In the genomic region with DNA sequence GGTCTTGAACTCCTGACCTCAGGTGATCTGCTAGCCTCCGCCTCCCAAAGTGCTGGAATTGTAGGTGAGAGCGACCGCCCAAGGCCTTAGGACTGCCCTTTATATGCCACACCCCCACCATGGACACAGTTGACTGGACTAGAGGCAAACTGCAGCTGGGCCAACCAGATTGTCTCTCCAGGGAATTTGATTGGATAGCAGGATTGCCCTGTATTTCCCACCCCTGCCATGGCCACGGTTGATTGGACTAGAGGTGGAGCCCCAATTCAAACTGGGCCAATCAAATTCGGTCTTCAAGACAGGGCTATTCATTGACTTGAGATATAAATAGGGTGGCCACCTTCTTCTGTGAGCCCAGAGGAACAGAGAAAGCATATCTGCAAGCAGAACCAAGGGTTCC, we compare ENCODE assay signal across 20 cellular contexts. TPM values are rescaled to one million over a fixed set of nuclear protein-coding genes. Genes with fewer than 3 reads are reported as not detected.
DNase-seq lines count a peak whose midpoint lies in the region; ATAC-seq, FAIRE-seq and TF ChIP-seq lines count a peak whose summit lies in the region.
"Had no signal": no experiment of that assay in that cellular context is flagged by ENCODE, and none has a peak within 500 bp of the region (broad histone marks: within the 10 kb centered on the region; RNA-seq: fewer than 3 reads in every experiment).

No MANE protein-coding gene starts in this region.

- no peak overlapping the region for H3K27ac Mint-ChIP-seq in activated naive CD8-positive, alpha-beta T cell treated with anti-CD3 and anti-CD28 coated beads for 36 hours
- H3K27ac Mint-ChIP-seq: activated CD4-positive, alpha-beta T cell treated with anti-CD3 and anti-CD28 coated beads, Interleukin-2, amount 10 ng/mL, durations not matched to agents 24 days and 14 days; activated T-helper 1 cell treated with anti-CD3 and anti-CD28 coated beads, Interleukin-12 subunit alpha, Interleukin-12 subunit beta, Interleukin-2, Interleukin-4 antibody, amounts not matched to agents 30 ng/mL and 10 ng/mL and 1 ng/mL, durations not matched to agents 14 hours and 24 hours and 36 hours; stimulated activated effector memory CD8-positive, alpha-beta T cell treated with anti-CD3 and anti-CD28 coated beads, Interleukin-12 subunit alpha, Interleukin-12 subunit beta, amount 100 ng/mL, for 72 hours had no signal

- SMC1A ChIA-PET in GM12878 (lab: Charles Lee; ENCODE audit: uncharacterized antibody, unreplicated experiment): no interaction called here

- peak; percentile 58 for DNase-seq in BE2C
- DNase-seq in HT1080 (ENCODE audit: low read depth): peak; percentile 46
- DNase-seq in GM12878 (ENCODE audit: low read depth, low spot score): no peak
- no peak for DNase-seq in left lobe of liver (ENCODE audit: low spot score)
- no peak for DNase-seq in activated naive CD8-positive, alpha-beta T cell treated with anti-CD3 and anti-CD28 coated beads for 36 hours
- DNase-seq: activated CD4-positive, alpha-beta T cell treated with anti-CD3 and anti-CD28 coated beads, Interleukin-2, amount 10 ng/mL, durations not matched to agents 24 days and 14 days; kidney glomerular epithelial cell; NCI-H1092; NCI-H2227 treated with DMSO at 0.1 percent for 48 hours; psoas muscle; T-helper 1 cell had no signal

- H3K79me2 ChIP-seq in GM12878 (ENCODE audit: control insufficient read depth, insufficient read depth, low read length): no peaks in the 10 kb centered on the region

- H3K27ac ChIP-seq in GM12878 (ENCODE audit: control insufficient read depth, insufficient read depth): no peak overlapping the region
- H3K27ac ChIP-seq: C4-2B, HL-60, psoas muscle, vagina had no signal

- BruUV-seq in GM12878 (replicated peaks; lab: Mats Ljungman, UMichigan): no TSS peak

- RAD21 ChIA-PET in GM12878 (lab: Charles Lee; ENCODE audit: unreplicated experiment): no interaction called here

- no peaks in the 10 kb centered on the region for H3K9me3 ChIP-seq in BE2C
- no peaks in the 10 kb centered on the region for H3K9me3 ChIP-seq in GM12878 (replicated peaks; ENCODE audit: control insufficient read depth, insufficient read depth, low read length)
- H3K9me3 ChIP-seq: psoas muscle, vagina had no signal

- FAIRE-seq in GM12878 (lab: Jason Lieb, UNC): no peak
- FAIRE-seq: G401.6 had no signal

- no peak for TF ChIP-seq POLR2A in GM12878 (IDR thresholded peaks at IDR 0.05; ENCODE audit: low read depth, low read length)

- no peak for TF ChIP-seq RAD21 in GM12878 (IDR thresholded peaks at IDR 0.05; ENCODE audit: insufficient read depth, low read depth, low read length)

- in situ Hi-C loops in GM12878 (cut with MboI): no loop called here

- no peak overlapping the region for H3K4me3 Mint-ChIP-seq in activated naive CD8-positive, alpha-beta T cell treated with anti-CD3 and anti-CD28 coated beads for 36 hours
- H3K4me3 Mint-ChIP-seq: activated CD4-positive, alpha-beta T cell treated with anti-CD3 and anti-CD28 coated beads, Interleukin-2, amount 10 ng/mL, durations not matched to agents 24 days and 14 days; activated T-helper 1 cell treated with anti-CD3 and anti-CD28 coated beads, Interleukin-12 subunit alpha, Interleukin-12 subunit beta, Interleukin-2, Interleukin-4 antibody, amounts not matched to agents 30 ng/mL and 10 ng/mL and 1 ng/mL, durations not matched to agents 14 hours and 24 hours and 36 hours; stimulated activated effector memory CD8-positive, alpha-beta T cell treated with anti-CD3 and anti-CD28 coated beads, Interleukin-12 subunit alpha, Interleukin-12 subunit beta, amount 100 ng/mL, for 72 hours had no signal

- no peaks in the 10 kb centered on the region for H4K20me1 ChIP-seq in GM12878 (ENCODE audit: control insufficient read depth, insufficient read depth)

- TF ChIP-seq EP300 in GM12878 (IDR thresholded peaks at IDR 0.05; ENCODE audit: borderline replicate concordance in 1 of 2, control insufficient read depth in 1 of 2, low read depth in 2 of 2, low read length in 2 of 2): no peak

- no peaks in the 10 kb centered on the region for H3K36me3 Mint-ChIP-seq in activated naive CD8-positive, alpha-beta T cell treated with anti-CD3 and anti-CD28 coated beads for 36 hours
- H3K36me3 Mint-ChIP-seq: stimulated activated effector memory CD8-positive, alpha-beta T cell treated with anti-CD3 and anti-CD28 coated beads, Interleukin-12 subunit alpha, Interleukin-12 subunit beta, amount 100 ng/mL, for 72 hours had no signal

- no peak overlapping the region for H3K4me2 ChIP-seq in GM12878 (ENCODE audit: control insufficient read depth, insufficient read depth)

- no peak for TF ChIP-seq CTCF in BE2C (IDR thresholded peaks at IDR 0.05; ENCODE audit: low read depth, low read length)
- TF ChIP-seq CTCF in GM12878 (IDR thresholded peaks at IDR 0.05 in 2 of 3, conservative IDR thresholded peaks at IDR 0.05 in 1 of 3; ENCODE audit: control insufficient read depth in 2 of 3, extremely low read depth in 1 of 3, insufficient read depth in 1 of 3, low read depth in 3 of 3, low read length in 3 of 3): no peak

- H3K4me1 Mint-ChIP-seq in activated naive CD8-positive, alpha-beta T cell treated with anti-CD3 and anti-CD28 coated beads for 36 hours: no peaks in the 10 kb centered on the region
- H3K4me1 Mint-ChIP-seq: activated CD4-positive, alpha-beta T cell treated with anti-CD3 and anti-CD28 coated beads, Interleukin-2, amount 10 ng/mL, durations not matched to agents 24 days and 14 days; stimulated activated effector memory CD8-positive, alpha-beta T cell treated with anti-CD3 and anti-CD28 coated beads, Interleukin-12 subunit alpha, Interleukin-12 subunit beta, amount 100 ng/mL, for 72 hours had no signal

- H2AFZ ChIP-seq in GM12878 (ENCODE audit: control insufficient read depth, low read depth, low read length): no peak overlapping the region

- no peak overlapping the region for H3K9ac ChIP-seq in GM12878 (ENCODE audit: control insufficient read depth, insufficient read depth, low read length)

- H3K36me3 ChIP-seq in BE2C (no peaks in the 10 kb centered on the region), GM12878 (ENCODE audit: control insufficient read depth in 2 of 2, insufficient read depth in 2 of 2, low read length in 1 of 2) (no peaks in the 10 kb centered on the region)
- H3K36me3 ChIP-seq: vagina had no signal

- 57% methylated on average over 5 of the region's 5 CpGs for WGBS in GM12878 (ENCODE audit: insufficient coverage, insufficient replicate concordance, low lambda C conversion rate, missing lambda C conversion rate)

- H3K27me3 ChIP-seq in BE2C: no peaks in the 10 kb centered on the region
- H3K27me3 ChIP-seq in GM12878 (replicated peaks in 1 of 2; ENCODE audit: control insufficient read depth in 2 of 2, insufficient read depth in 2 of 2, low read length in 1 of 2): no peaks in the 10 kb centered on the region
- H3K27me3 ChIP-seq: vagina had no signal

- ATAC-seq in GM12878 (peak; percentile 56), left lobe of liver (peak; percentile 31), GM18498 (IDR thresholded peaks at IDR 0.05; ENCODE audit: unreplicated experiment) (no peak), HG03565 (IDR thresholded peaks at IDR 0.05; ENCODE audit: unreplicated experiment) (no peak), GM21717 (IDR thresholded peaks at IDR 0.05; ENCODE audit: unreplicated experiment) (no peak)
- ATAC-seq: stimulated activated effector memory CD8-positive, alpha-beta T cell treated with anti-CD3 and anti-CD28 coated beads, Interleukin-12 subunit alpha, Interleukin-12 subunit beta, amount 100 ng/mL, for 72 hours had no signal

- H3K9me3 Mint-ChIP-seq in activated naive CD8-positive, alpha-beta T cell treated with anti-CD3 and anti-CD28 coated beads for 36 hours: no peaks in the 10 kb centered on the region
- H3K9me3 Mint-ChIP-seq: activated CD4-positive, alpha-beta T cell treated with anti-CD3 and anti-CD28 coated beads, Interleukin-2, amount 10 ng/mL, durations not matched to agents 24 days and 14 days; activated T-helper 1 cell treated with anti-CD3 and anti-CD28 coated beads, Interleukin-12 subunit alpha, Interleukin-12 subunit beta, Interleukin-2, Interleukin-4 antibody, amounts not matched to agents 30 ng/mL and 10 ng/mL and 1 ng/mL, durations not matched to agents 14 hours and 24 hours and 36 hours; stimulated activated effector memory CD8-positive, alpha-beta T cell treated with anti-CD3 and anti-CD28 coated beads, Interleukin-12 subunit alpha, Interleukin-12 subunit beta, amount 100 ng/mL, for 72 hours had no signal

- intact Hi-C loops in GM12878 (cut with micrococcal nuclease; ENCODE audit: unreplicated experiment): no loop called here

- POLR2A ChIA-PET in GM12878 (lab: Charles Lee): no interaction called here

- H3K4me1 ChIP-seq in BE2C (no peaks in the 10 kb centered on the region; the same call in 1 of the 2 replicates), GM12878 (ENCODE audit: control insufficient read depth, insufficient read depth, low read length) (no peaks in the 10 kb centered on the region)
- H3K4me1 ChIP-seq: psoas muscle had no signal

- H3K27me3 Mint-ChIP-seq in activated naive CD8-positive, alpha-beta T cell treated with anti-CD3 and anti-CD28 coated beads for 36 hours: no peaks in the 10 kb centered on the region

- CTCF ChIA-PET in GM12878 (lab: Yijun Ruan, JAX): interaction anchor here (0.7 to 2.3 kb wide), 2 partner anchors 79 to 106 kb away, joined by 3 to 7 read pairs; no protein-coding TSS in a partner anchor

- H3K4me3 ChIP-seq in BE2C (ENCODE audit: low read depth, low read length) (no peak overlapping the region), GM12878 (no peak overlapping the region)
- H3K4me3 ChIP-seq: psoas muscle, vagina had no signal

RNA-seq across cellular contexts. Expression of gene CLPX, which starts 6.9 kb away (rescaled TPM):
- polyA plus RNA-seq in BE2C (2012; ENCODE audit: insufficient read depth, insufficient read length, low read depth): 41.3 TPM
- 25.7 and 38.8 TPM in 2 replicates for total RNA-seq in HT1080 (2014; rRNA removed; shearing (Covaris generic))
- 27.4 and 30.7 TPM in 2 replicates for polyA plus RNA-seq in HT1080 (2015; cell fraction: cytosol; rRNA removed)
- polyA plus RNA-seq in HT1080 (2015; cell fraction: nucleus; rRNA removed): 55.9 and 71.3 TPM in 2 replicates
- total RNA-seq in GM12878 (2013; cell fraction: nucleolus; rRNA removed): 83.2 and 92.5 TPM in 2 replicates
- 18.4 and 23.4 TPM in 2 replicates for total RNA-seq in GM12878 (2014; rRNA removed)
- 41.9 and 44.4 TPM in 2 replicates for total RNA-seq in GM12878 (2014; rRNA removed; fragmentation: Illumina TruSeq; extraction: Trizol)
- 46.7 and 49.5 TPM in 2 replicates for total RNA-seq in GM12878 (2021)
- polyA plus RNA-seq in GM12878 (2011; ENCODE audit: low read depth): 13.4 TPM
- 57.4 and 97.6 TPM in 2 replicates for polyA plus RNA-seq in GM12878 (2011; rRNA removed)
- polyA plus RNA-seq in GM12878 (2011; cell fraction: cytosol; rRNA removed): 18.4 and 19.1 TPM in 2 replicates
- 36.3 and 48.5 TPM in 2 replicates for polyA plus RNA-seq in GM12878 (2011; cell fraction: nucleus; rRNA removed)
- 29.9 and 32.9 TPM in 2 replicates for polyA plus RNA-seq in GM12878 (2012)
- polyA plus RNA-seq in GM12878 (2014; fragmentation: Illumina TruSeq; extraction: Trizol): 42.1 and 48.7 TPM in 2 replicates
- 10 to 100 TPM; 10.1 to 12.5 TPM for polyA plus RNA-seq in GM12878 (2014; fragmentation: Nextera tagmentation; extraction: Ambion mirVana)
- 33.4 and 37.8 TPM in 2 replicates for polyA plus RNA-seq in GM12878 (2014; rRNA removed)
- 10 to 100 TPM; 20.0 to 24.8 TPM for polyA plus RNA-seq in GM12878 (2016; fragmentation: Nextera tagmentation; extraction: Ambion mirVana)
- polyA minus RNA-seq in GM12878 (2011; rRNA and poly(A)+ RNA removed): 27.6 and 46.2 TPM in 2 replicates
- 18.4 and 23.4 TPM in 2 replicates for polyA minus RNA-seq in GM12878 (2011; cell fraction: cytosol; rRNA and poly(A)+ RNA removed)
- polyA minus RNA-seq in GM12878 (2011; cell fraction: nucleus; rRNA and poly(A)+ RNA removed): 20.6 and 25.8 TPM in 2 replicates
- total RNA-seq in left lobe of liver: 76.2 TPM
- 10 to 100 TPM; 70.6 to 74.9 TPM for total RNA-seq in activated naive CD8-positive, alpha-beta T cell treated with anti-CD3 and anti-CD28 coated beads for 36 hours

RNA-seq across cellular contexts. Expression of gene CILP, which starts 19.3 kb away (rescaled TPM):
- 0.52 TPM for polyA plus RNA-seq in BE2C (2012; ENCODE audit: insufficient read depth, insufficient read length, low read depth)
- 1.1 and 1.2 TPM in 2 replicates for total RNA-seq in HT1080 (2014; rRNA removed; shearing (Covaris generic))
- polyA plus RNA-seq in HT1080 (2015; cell fraction: cytosol; rRNA removed): 0.05 and 0.08 TPM in 2 replicates
- polyA plus RNA-seq in HT1080 (2015; cell fraction: nucleus; rRNA removed): 0.12 and 0.19 TPM in 2 replicates
- 0.10 TPM in 1 of 2 replicates, not detected in the other for total RNA-seq in GM12878 (2013; cell fraction: nucleolus; rRNA removed)
- total RNA-seq in GM12878 (2014; rRNA removed) (0.06 TPM in 1 of 2 replicates, not detected in the other), GM12878 (2014; rRNA removed; fragmentation: Illumina TruSeq; extraction: Trizol) (not detected in 2 replicates), GM12878 (2021) (0.05 TPM in 1 of 2 replicates, not detected in the other), left lobe of liver (1.3 TPM)
- not detected for polyA plus RNA-seq in GM12878 (2011; ENCODE audit: low read depth)
- polyA plus RNA-seq in GM12878 (2011; rRNA removed) (0.04 TPM in 2 replicates), GM12878 (2014; fragmentation: Illumina TruSeq; extraction: Trizol) (0.03 TPM in 1 of 2 replicates, not detected in the other), GM12878 (2014; fragmentation: Nextera tagmentation; extraction: Ambion mirVana) (not detected), GM12878 (2014; rRNA removed) (0.03 and 0.04 TPM in 2 replicates), GM12878 (2016; fragmentation: Nextera tagmentation; extraction: Ambion mirVana) (under 1 TPM in 1 of 2 experiments, not detected in 1; 0.04 TPM)
- polyA plus RNA-seq in GM12878 (2011; cell fraction: cytosol; rRNA removed): 0.01 and 0.02 TPM in 2 replicates
- 0.19 and 0.26 TPM in 2 replicates for polyA plus RNA-seq in GM12878 (2011; cell fraction: nucleus; rRNA removed)
- polyA plus RNA-seq in GM12878 (2012): 0.06 and 0.07 TPM in 2 replicates
- polyA minus RNA-seq in GM12878 (2011; rRNA and poly(A)+ RNA removed): 0.10 TPM in 1 of 2 replicates, not detected in the other
- not detected in 2 replicates for polyA minus RNA-seq in GM12878 (2011; cell fraction: cytosol; rRNA and poly(A)+ RNA removed)
- not detected in 2 replicates for polyA minus RNA-seq in GM12878 (2011; cell fraction: nucleus; rRNA and poly(A)+ RNA removed)
- not detected for total RNA-seq in activated naive CD8-positive, alpha-beta T cell treated with anti-CD3 and anti-CD28 coated beads for 36 hours
- total RNA-seq: activated T-helper 1 cell treated with anti-CD3 and anti-CD28 coated beads, Interleukin-12 subunit alpha, Interleukin-12 subunit beta, Interleukin-2, Interleukin-4 antibody, amounts not matched to agents 30 ng/mL and 10 ng/mL and 1 ng/mL, durations not matched to agents 14 hours and 24 hours and 36 hours had no signal

RNA-seq across cellular contexts. Expression of gene PDCD7, which starts 58.4 kb away (rescaled TPM):
- 19.6 TPM for polyA plus RNA-seq in BE2C (2012; ENCODE audit: insufficient read depth, insufficient read length, low read depth)
- total RNA-seq in HT1080 (2014; rRNA removed; shearing (Covaris generic)): 15.4 and 16.4 TPM in 2 replicates
- 21.8 and 23.8 TPM in 2 replicates for polyA plus RNA-seq in HT1080 (2015; cell fraction: cytosol; rRNA removed)
- 25.2 and 26.5 TPM in 2 replicates for polyA plus RNA-seq in HT1080 (2015; cell fraction: nucleus; rRNA removed)
- total RNA-seq in GM12878 (2013; cell fraction: nucleolus; rRNA removed): 30.6 and 35.1 TPM in 2 replicates
- 14.9 and 15.8 TPM in 2 replicates for total RNA-seq in GM12878 (2014; rRNA removed)
- 12.4 and 12.6 TPM in 2 replicates for total RNA-seq in GM12878 (2014; rRNA removed; fragmentation: Illumina TruSeq; extraction: Trizol)
- total RNA-seq in GM12878 (2021): 20.1 and 22.9 TPM in 2 replicates
- 10.2 TPM for polyA plus RNA-seq in GM12878 (2011; ENCODE audit: low read depth)
- 22.8 and 24.3 TPM in 2 replicates for polyA plus RNA-seq in GM12878 (2011; rRNA removed)
- 15.4 and 18.2 TPM in 2 replicates for polyA plus RNA-seq in GM12878 (2011; cell fraction: cytosol; rRNA removed)
- 14.2 and 16.7 TPM in 2 replicates for polyA plus RNA-seq in GM12878 (2011; cell fraction: nucleus; rRNA removed)
- 11.8 and 19.0 TPM in 2 replicates for polyA plus RNA-seq in GM12878 (2012)
- 24.2 and 26.0 TPM in 2 replicates for polyA plus RNA-seq in GM12878 (2014; fragmentation: Illumina TruSeq; extraction: Trizol)
- polyA plus RNA-seq in GM12878 (2014; fragmentation: Nextera tagmentation; extraction: Ambion mirVana): 10 to 100 TPM; 10.1 to 11.2 TPM
- polyA plus RNA-seq in GM12878 (2014; rRNA removed): 14.1 and 15.1 TPM in 2 replicates
- 1 to 10 TPM; 4.2 to 8.6 TPM for polyA plus RNA-seq in GM12878 (2016; fragmentation: Nextera tagmentation; extraction: Ambion mirVana)
- 14.7 and 18.6 TPM in 2 replicates for polyA minus RNA-seq in GM12878 (2011; rRNA and poly(A)+ RNA removed)
- 16.2 and 20.3 TPM in 2 replicates for polyA minus RNA-seq in GM12878 (2011; cell fraction: cytosol; rRNA and poly(A)+ RNA removed)
- 7.5 and 11.2 TPM in 2 replicates for polyA minus RNA-seq in GM12878 (2011; cell fraction: nucleus; rRNA and poly(A)+ RNA removed)
- 9.7 TPM for total RNA-seq in left lobe of liver
- total RNA-seq in activated naive CD8-positive, alpha-beta T cell treated with anti-CD3 and anti-CD28 coated beads for 36 hours: 10 to 100 TPM; 33.1 to 34.3 TPM

Comparison
In these comparisons a context has a peak if more than half of its experiments do, and no peak if none do; other contexts are left out.
1. DNase-seq: peak in BE2C (single experiment) and HT1080 (single experiment); none in GM12878 (single experiment), left lobe of liver (single experiment) and activated naive CD8-positive, alpha-beta T cell treated with anti-CD3 and anti-CD28 coated beads for 36 hours (single experiment).
2. ATAC-seq: peak in GM12878 (single experiment) and left lobe of liver (single experiment); none in GM18498 (single experiment), HG03565 (single experiment) and GM21717 (single experiment).